In genomic region chr3:39150803-39151631, GRCh38 we compare ENCODE assay signal across 8 cellular contexts. TPM values are rescaled to one million over a fixed set of nuclear protein-coding genes. Genes with fewer than 3 reads are reported as not detected.
DNase-seq lines count a peak whose midpoint lies in the region; ATAC-seq and TF ChIP-seq lines count a peak whose summit lies in the region.

No MANE protein-coding gene starts in this region.

- CTCF ChIA-PET in Caco-2 (lab: Charles Lee): interaction anchor here (1.5 to 1.6 kb wide), 2 partner anchors 27 to 137 kb away, joined by 4 to 7 read pairs; no protein-coding TSS in a partner anchor
- CTCF ChIA-PET in activated CD8-positive, alpha-beta memory T cell treated with anti-CD3 and anti-CD28 coated beads, Interleukin-2, amount 10 ng/mL, durations not matched to agents 7 days and 5 days (lab: Charles Lee): interaction anchor here (1.1 to 2.2 kb wide), 3 partner anchors 21 to 88 kb away, joined by 3 to 8 read pairs (median 3); no protein-coding TSS in a partner anchor

- H3K9me3 ChIP-seq in Caco-2: no peaks in the 10 kb centered on the region
- no peaks in the 10 kb centered on the region for H3K9me3 ChIP-seq in MG63
- H3K9me3 ChIP-seq in mucosa of descending colon: no peaks in the 10 kb centered on the region

- no peak for TF ChIP-seq CTCF in Caco-2 (IDR thresholded peaks at IDR 0.05; ENCODE audit: insufficient read depth in 1 of 2, low read depth in 1 of 2, low read length in 1 of 2, severe bottlenecking in 1 of 2, unreplicated experiment in 1 of 2)
- TF ChIP-seq CTCF in mucosa of descending colon (IDR thresholded peaks at IDR 0.05): no peak

- H3K36me3 ChIP-seq in Caco-2 (ENCODE audit: control insufficient read depth, insufficient read depth, low read length) (no peaks in the 10 kb centered on the region), MG63 (peaks cover 4% of the 10 kb centered on the region), mucosa of descending colon (ENCODE audit: low read depth) (no peaks in the 10 kb centered on the region)

- peak overlapping the region; percentile 96 for H3K27ac Mint-ChIP-seq in Caco-2 (ENCODE audit: unreplicated experiment)
- H3K27ac Mint-ChIP-seq in activated CD8-positive, alpha-beta memory T cell treated with anti-CD3 and anti-CD28 coated beads, Interleukin-2, amount 10 ng/mL, durations not matched to agents 7 days and 5 days: peak overlapping the region; percentile 95
- H3K27ac Mint-ChIP-seq in stimulated activated effector memory CD8-positive, alpha-beta T cell treated with anti-CD3 and anti-CD28 coated beads, Interleukin-12 subunit alpha, Interleukin-12 subunit beta, amount 100 ng/mL, for 72 hours: peak overlapping the region; percentile 100

- peaks cover 66% of the 10 kb centered on the region for H3K4me1 Mint-ChIP-seq in Caco-2 (ENCODE audit: low read depth, unreplicated experiment)
- H3K4me1 Mint-ChIP-seq in activated CD8-positive, alpha-beta memory T cell treated with anti-CD3 and anti-CD28 coated beads, Interleukin-2, amount 10 ng/mL, durations not matched to agents 7 days and 5 days: peaks cover 76% of the 10 kb centered on the region
- H3K4me1 Mint-ChIP-seq in stimulated activated effector memory CD8-positive, alpha-beta T cell treated with anti-CD3 and anti-CD28 coated beads, Interleukin-12 subunit alpha, Interleukin-12 subunit beta, amount 100 ng/mL, for 72 hours: peaks cover 87% of the 10 kb centered on the region

- no peaks in the 10 kb centered on the region for H3K27me3 Mint-ChIP-seq in Caco-2 (ENCODE audit: insufficient read depth, unreplicated experiment)
- H3K27me3 Mint-ChIP-seq in activated CD8-positive, alpha-beta memory T cell treated with anti-CD3 and anti-CD28 coated beads, Interleukin-2, amount 10 ng/mL, durations not matched to agents 7 days and 5 days: no peaks in the 10 kb centered on the region

- peaks cover 72% of the 10 kb centered on the region for H3K36me3 Mint-ChIP-seq in Caco-2 (ENCODE audit: insufficient read depth, unreplicated experiment)
- H3K36me3 Mint-ChIP-seq in activated CD8-positive, alpha-beta memory T cell treated with anti-CD3 and anti-CD28 coated beads, Interleukin-2, amount 10 ng/mL, durations not matched to agents 7 days and 5 days: peaks cover 20% of the 10 kb centered on the region
- H3K36me3 Mint-ChIP-seq in stimulated activated effector memory CD8-positive, alpha-beta T cell treated with anti-CD3 and anti-CD28 coated beads, Interleukin-12 subunit alpha, Interleukin-12 subunit beta, amount 100 ng/mL, for 72 hours: peaks cover 81% of the 10 kb centered on the region

- peak; percentile 32 for TF ChIP-seq POLR2A in erythroblast (IDR thresholded peaks at IDR 0.05; ENCODE audit: low read length)

- H3K27me3 ChIP-seq in Caco-2 (replicated peaks; ENCODE audit: control insufficient read depth, insufficient read depth, low read length) (no peaks in the 10 kb centered on the region), MG63 (no peaks in the 10 kb centered on the region)

- H3K9me3 Mint-ChIP-seq in Caco-2 (ENCODE audit: unreplicated experiment): no peaks in the 10 kb centered on the region
- no peaks in the 10 kb centered on the region for H3K9me3 Mint-ChIP-seq in activated CD8-positive, alpha-beta memory T cell treated with anti-CD3 and anti-CD28 coated beads, Interleukin-2, amount 10 ng/mL, durations not matched to agents 7 days and 5 days (ENCODE audit: low read depth)
- H3K9me3 Mint-ChIP-seq in stimulated activated effector memory CD8-positive, alpha-beta T cell treated with anti-CD3 and anti-CD28 coated beads, Interleukin-12 subunit alpha, Interleukin-12 subunit beta, amount 100 ng/mL, for 72 hours: no peaks in the 10 kb centered on the region

- no TSS peak for BruUV-seq in Caco-2 (replicated peaks; lab: Mats Ljungman, UMichigan)

- peak; percentile 68 to 75 for DNase-seq in Caco-2
- DNase-seq in MG63: peak; percentile 93
- peak; percentile 60 for DNase-seq in activated CD8-positive, alpha-beta memory T cell treated with anti-CD3 and anti-CD28 coated beads, Interleukin-2, amount 10 ng/mL, durations not matched to agents 7 days and 5 days
- peak; percentile 56 to 79 for DNase-seq in erythroblast (lab: John Stamatoyannopoulos, UW)
- DNase-seq in mucosa of descending colon: peak; percentile 69 to 82 (median 81)
- peak in 1 of 2 donors; percentile 75 for DNase-seq in stimulated activated effector memory CD8-positive, alpha-beta T cell treated with anti-CD3 and anti-CD28 coated beads, Interleukin-12 subunit alpha, Interleukin-12 subunit beta, amount 100 ng/mL, for 72 hours (ENCODE audit: low spot score in 2 of 2)
- DNase-seq in NCI-H1930 (lab: John Stamatoyannopoulos, UW): no peak

- peak overlapping the region; percentile 60 for H3K4me3 ChIP-seq in Caco-2 (ENCODE audit: low read depth, low read length)
- H3K4me3 ChIP-seq in MG63: peak overlapping the region; percentile 64
- H3K4me3 ChIP-seq in mucosa of descending colon: no peak overlapping the region

- H3K4me1 ChIP-seq in Caco-2 (peaks cover 70% of the 10 kb centered on the region), mucosa of descending colon (ENCODE audit: low read depth) (peaks cover 68% of the 10 kb centered on the region)

- H3K4me3 Mint-ChIP-seq in Caco-2 (ENCODE audit: unreplicated experiment): peak overlapping the region; percentile 94
- peak overlapping the region; percentile 94 for H3K4me3 Mint-ChIP-seq in activated CD8-positive, alpha-beta memory T cell treated with anti-CD3 and anti-CD28 coated beads, Interleukin-2, amount 10 ng/mL, durations not matched to agents 7 days and 5 days
- H3K4me3 Mint-ChIP-seq in stimulated activated effector memory CD8-positive, alpha-beta T cell treated with anti-CD3 and anti-CD28 coated beads, Interleukin-12 subunit alpha, Interleukin-12 subunit beta, amount 100 ng/mL, for 72 hours: peak overlapping the region; percentile 96

- intact Hi-C loops in Caco-2 (cut with micrococcal nuclease; ENCODE audit: unreplicated experiment): no loop called here
- intact Hi-C loops in mucosa of descending colon (cut with DNase I, micrococcal nuclease): no loop called here

- no peak for ATAC-seq in activated CD8-positive, alpha-beta memory T cell treated with anti-CD3 and anti-CD28 coated beads, Interleukin-2, amount 10 ng/mL, durations not matched to agents 7 days and 5 days
- ATAC-seq in mucosa of descending colon: no peak
- ATAC-seq in stimulated activated effector memory CD8-positive, alpha-beta T cell treated with anti-CD3 and anti-CD28 coated beads, Interleukin-12 subunit alpha, Interleukin-12 subunit beta, amount 100 ng/mL, for 72 hours: no peak
- no peak for ATAC-seq in HG03342 (IDR thresholded peaks at IDR 0.05; ENCODE audit: unreplicated experiment)

- POLR2A ChIA-PET in Caco-2 (lab: Charles Lee): interaction anchor here (0.6 to 1.1 kb wide), 2 partner anchors 26 to 42 kb away, joined by 3 read pairs; no protein-coding TSS in a partner anchor

RNA-seq across cellular contexts. Expression of gene CSRNP1, which starts 2.4 kb away (rescaled TPM):
- total RNA-seq in Caco-2 (2022) (12.6 and 13.5 TPM in 2 replicates), mucosa of descending colon (10 to 100 TPM; 16.9 to 38.8 (median 21.4) TPM)
- 8.4 TPM in 2 replicates for total RNA-seq in MG63 (2014; rRNA removed; shearing (Covaris generic); ENCODE audit: low replicate concordance)
- 10 to 100 TPM; 15.6 to 20.2 TPM for total RNA-seq in activated CD8-positive, alpha-beta memory T cell treated with anti-CD3 and anti-CD28 coated beads, Interleukin-2, amount 10 ng/mL, durations not matched to agents 7 days and 5 days

RNA-seq across cellular contexts. Expression of gene XIRP1, which starts 41.4 kb away (rescaled TPM):
- total RNA-seq in Caco-2 (2022) (0.14 TPM in 1 of 2 replicates, not detected in the other), mucosa of descending colon (under 1 TPM in 1 of 3 donors, not detected in 2; 0.31 TPM)
- total RNA-seq in MG63 (2014; rRNA removed; shearing (Covaris generic); ENCODE audit: low replicate concordance): not detected in 2 replicates
- total RNA-seq in activated CD8-positive, alpha-beta memory T cell treated with anti-CD3 and anti-CD28 coated beads, Interleukin-2, amount 10 ng/mL, durations not matched to agents 7 days and 5 days: 1 to 10 TPM in 1 of 2 experiments, under 1 TPM in 1; 0.06 to 1.0 TPM

RNA-seq across cellular contexts. Expression of gene TTC21A, which starts 43.5 kb away (rescaled TPM):
- total RNA-seq in Caco-2 (2022) (4.0 and 6.9 TPM in 2 replicates), mucosa of descending colon (10 to 100 TPM in 1 of 3 donors, 1 to 10 TPM in 2; 6.2 to 11.1 (median 7.2) TPM)
- total RNA-seq in MG63 (2014; rRNA removed; shearing (Covaris generic); ENCODE audit: low replicate concordance): 0.32 and 0.40 TPM in 2 replicates
- total RNA-seq in activated CD8-positive, alpha-beta memory T cell treated with anti-CD3 and anti-CD28 coated beads, Interleukin-2, amount 10 ng/mL, durations not matched to agents 7 days and 5 days: 1 to 10 TPM; 1.9 to 8.3 TPM

RNA-seq across cellular contexts. Expression of gene GORASP1, which starts 43.6 kb away (rescaled TPM):
- total RNA-seq in Caco-2 (2022): 42.2 and 43.6 TPM in 2 replicates
- total RNA-seq in MG63 (2014; rRNA removed; shearing (Covaris generic); ENCODE audit: low replicate concordance): 11.4 and 19.4 TPM in 2 replicates
- 10 to 100 TPM; 28.8 to 32.0 TPM for total RNA-seq in activated CD8-positive, alpha-beta memory T cell treated with anti-CD3 and anti-CD28 coated beads, Interleukin-2, amount 10 ng/mL, durations not matched to agents 7 days and 5 days
- total RNA-seq in mucosa of descending colon: 100 to 1,000 TPM in 1 of 3 donors, 10 to 100 TPM in 2; 93.5 to 122 (median 94.7) TPM

Comparison
In these comparisons a context has a peak if more than half of its experiments do, and no peak if none do; other contexts are left out.
1. DNase-seq: peak in Caco-2 (2 of 2), MG63 (single experiment), activated CD8-positive, alpha-beta memory T cell treated with anti-CD3 and anti-CD28 coated beads, Interleukin-2, amount 10 ng/mL, durations not matched to agents 7 days and 5 days (single experiment), erythroblast (2 of 2) and mucosa of descending colon (3 of 3); none in NCI-H1930 (0 of 2).
2. Peak in every context shown above with its lines, with median percentiles within 50 percentile points of each other: H3K27ac Mint-ChIP-seq and H3K4me3 Mint-ChIP-seq.